Comparison of ENCODE assay signal across 8 cellular contexts in the genomic region with DNA sequence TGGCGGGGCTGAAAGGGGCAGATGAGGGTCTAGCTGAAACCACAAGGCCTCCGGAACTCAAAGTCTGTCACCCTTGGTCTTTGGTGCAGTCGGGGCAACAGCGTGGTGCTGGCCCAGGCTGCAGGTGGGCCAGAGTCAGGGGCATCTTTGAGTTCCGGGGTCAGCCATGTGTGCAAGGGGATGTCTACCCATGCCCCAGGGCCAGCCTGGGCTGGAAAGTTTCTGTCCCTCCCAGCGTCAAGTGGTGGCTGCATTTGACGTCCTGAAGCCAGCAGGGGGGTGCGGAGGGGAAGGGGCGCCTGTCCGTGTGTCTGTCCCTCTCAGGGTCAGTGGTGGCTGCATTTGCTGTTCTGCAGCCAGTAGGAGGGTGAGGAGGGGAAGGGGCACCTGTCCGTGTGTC. TPM values are rescaled to one million over a fixed set of nuclear protein-coding genes. Genes with fewer than 3 reads are reported as not detected.
DNase-seq lines count a peak whose midpoint lies in the region; ATAC-seq and TF ChIP-seq lines count a peak whose summit lies in the region.

No MANE protein-coding gene starts in this region.

- in situ Hi-C loops in ACHN (cut with HindIII; ENCODE audit: low pct_ligation_motif_present, low pct_unique_long_range_greater_than_20kb, low sequenced_read_pairs) = no loop called here

- intact Hi-C loops in PC-3 (cut with micrococcal nuclease) = loop anchor here (2.0 to 5.0 kb wide), 4 partner anchors 30 to 128 kb away; a partner anchor contains a TSS

- H3K79me2 ChIP-seq in PC-3 (ENCODE audit: low read length) (peaks cover 36% of the 10 kb centered on the region), parathyroid adenoma (peaks cover 19% of the 10 kb centered on the region)

- no TSS peak for BruUV-seq in PC-3 (replicated peaks; lab: Mats Ljungman, UMichigan)

- H3K27me3 ChIP-seq in PC-3 (ENCODE audit: low read length) (no peaks in the 10 kb centered on the region), parathyroid adenoma (ENCODE audit: control insufficient read depth, insufficient read depth, low read length) (no peaks in the 10 kb centered on the region)

- H2AFZ ChIP-seq in PC-3 (ENCODE audit: low read length) (no peak overlapping the region), parathyroid adenoma (peak overlapping the region; percentile 100)

- H3K4me3 ChIP-seq in GM12865 (ENCODE audit: low read depth, low read length) (peak overlapping the region; percentile 67), PC-3 (ENCODE audit: low read length) (peak overlapping the region; percentile 86), parathyroid adenoma (ENCODE audit: low read depth, low read length) (peak overlapping the region; percentile 87)

- TF ChIP-seq CTCF in GM12865 (IDR thresholded peaks at IDR 0.05; ENCODE audit: insufficient read depth, low read depth, low read length, missing control alignments) (peak; percentile 6), PC-3 (conservative IDR thresholded peaks at IDR 0.05; ENCODE audit: low read depth, low read length) (no peak), parathyroid adenoma (IDR thresholded peaks at IDR 0.05) (no peak)

- H3F3A ChIP-seq in PC-3 (ENCODE audit: low read length, unreplicated experiment) = no peaks in the 10 kb centered on the region

- DNase-seq in GM12865 (ENCODE audit: low read depth) (peak; percentile 31), PC-3 (no peak), erythroblast (lab: John Stamatoyannopoulos, UW) (peak; percentile 44 to 62), ACHN (no peak), SKM-1 treated with dmso at 0.1 percent for 144 hours (lab: John Stamatoyannopoulos, UW; ENCODE audit: unreplicated experiment) (no peak)
- DNase-seq in central memory CD4-positive, alpha-beta T cell = no peak

- H3K9ac ChIP-seq in PC-3 (ENCODE audit: low read length) (peak overlapping the region; percentile 100), parathyroid adenoma (no peak overlapping the region)

- no peaks in the 10 kb centered on the region for H4K20me1 ChIP-seq in PC-3 (ENCODE audit: low read length)

- CTCF ChIA-PET in PC-3 (lab: Charles Lee) = no interaction called here

- H3K27ac ChIP-seq in PC-3 (ENCODE audit: low read length) = no peak overlapping the region
- no peak overlapping the region for H3K27ac ChIP-seq in parathyroid adenoma

- H3K36me3 ChIP-seq in PC-3 (ENCODE audit: low read depth, low read length) = peaks cover 7% of the 10 kb centered on the region; the same call in 1 of the 2 replicates
- no peaks in the 10 kb centered on the region for H3K36me3 ChIP-seq in parathyroid adenoma (ENCODE audit: control insufficient read depth, insufficient read depth, low read length)

- TF ChIP-seq POLR2A in erythroblast (IDR thresholded peaks at IDR 0.05; ENCODE audit: low read length) = no peak

- H3K4me1 ChIP-seq in PC-3 (ENCODE audit: insufficient read depth, low read length) (peaks cover 21% of the 10 kb centered on the region), parathyroid adenoma (peaks cover 4% of the 10 kb centered on the region)

- ATAC-seq in PC-3 (no peak), GM21367 (IDR thresholded peaks at IDR 0.05; ENCODE audit: unreplicated experiment) (no peak)

- H3K9me3 ChIP-seq in PC-3 (ENCODE audit: low read length) = no peaks in the 10 kb centered on the region
- H3K9me3 ChIP-seq in parathyroid adenoma (ENCODE audit: control insufficient read depth, low read length) = no peaks in the 10 kb centered on the region

- peak overlapping the region; percentile 93 for H3K4me2 ChIP-seq in PC-3 (ENCODE audit: low read length)
- H3K4me2 ChIP-seq in parathyroid adenoma (ENCODE audit: low read length) = peak overlapping the region; percentile 87

- no peaks in the 10 kb centered on the region for H3K9me2 ChIP-seq in PC-3 (replicated peaks; ENCODE audit: low read length)

- POLR2A ChIA-PET in PC-3 (lab: Charles Lee; ENCODE audit: unreplicated experiment) = no interaction called here

RNA-seq across cellular contexts. Expression of a gene that starts 0.7 kb away (rescaled TPM):
- 65.2 and 76.3 TPM in 2 replicates for total RNA-seq in PC-3 (2014; rRNA removed)

RNA-seq across cellular contexts. Expression of a gene that starts 4.1 kb away (rescaled TPM):
- 9.7 and 24.7 TPM in 2 replicates for total RNA-seq in PC-3 (2014; rRNA removed)

RNA-seq across cellular contexts. Expression of a gene that starts 35.1 kb away (rescaled TPM):
- total RNA-seq in PC-3 (2014; rRNA removed) = 4.8 and 7.7 TPM in 2 replicates

Comparison
In these comparisons a context has a peak if more than half of its experiments do, and no peak if none do; other contexts are left out.
1. DNase-seq: peak in GM12865 (single experiment) and erythroblast (2 of 2); none in PC-3 (single experiment), ACHN (single experiment), SKM-1 treated with dmso at 0.1 percent for 144 hours (single experiment) and central memory CD4-positive, alpha-beta T cell (single experiment).
2. Peak in every context shown above with its lines, with median percentiles within 50 percentile points of each other: H3K4me3 ChIP-seq.